21 cellular contexts compared by ENCODE assay signal in genomic region chr2:122389694-122390093, GRCh38.
"Had no signal": no experiment of that assay in that cellular context is flagged by ENCODE, and none has a peak within 500 bp of the region (broad histone marks: within the 10 kb centered on the region; RNA-seq: fewer than 3 reads in every experiment).

No MANE protein-coding gene starts in this region.

- H3K36me3 ChIP-seq: cardiac muscle cell, colonic mucosa, heart left ventricle, lower lobe of right lung, neural progenitor cell, pancreas, right atrium auricular region, suprapubic skin had no signal

- H3K36me3 Mint-ChIP-seq: mesothelial cell of epicardium, neural progenitor cell, type B pancreatic cell had no signal

- H3K9me3 ChIP-seq: colonic mucosa, pancreas had no signal

- H3K27me3 ChIP-seq: cardiac muscle cell, colonic mucosa, foreskin keratinocyte, heart left ventricle, neural progenitor cell, pancreas, right atrium auricular region, suprapubic skin had no signal

- H3K27ac Mint-ChIP-seq: activated CD4-positive, alpha-beta T cell treated with anti-CD3 and anti-CD28 coated beads, Interleukin-2, amount 10 ng/mL, durations not matched to agents 24 days and 14 days; activated CD8-positive, alpha-beta T cell treated with anti-CD3 and anti-CD28 coated beads, Interleukin-2, amount 10 ng/mL, durations not matched to agents 7 days and 5 days; activated T-helper 1 cell treated with anti-CD3 and anti-CD28 coated beads, Interleukin-12 subunit alpha, Interleukin-12 subunit beta, Interleukin-2, Interleukin-4 antibody, amounts not matched to agents 30 ng/mL and 10 ng/mL and 1 ng/mL, durations not matched to agents 14 hours and 24 hours and 36 hours; mesothelial cell of epicardium; naive B cell; neural progenitor cell; type B pancreatic cell had no signal

- H3K4me3 ChIP-seq: cardiac muscle cell, colonic mucosa, heart left ventricle, lower lobe of right lung, neural progenitor cell, pancreas, right atrium auricular region, skin epidermis, suprapubic skin had no signal

- DNase-seq: activated CD4-positive, alpha-beta T cell treated with anti-CD3 and anti-CD28 coated beads, Interleukin-2, amount 10 ng/mL, durations not matched to agents 24 days and 14 days; activated CD4-positive, CD25-positive, alpha-beta regulatory T cell; activated CD8-positive, alpha-beta memory T cell treated with anti-CD3 and anti-CD28 coated beads, Interleukin-2, amount 50 U/mL, for 4 hours; activated CD8-positive, alpha-beta T cell treated with anti-CD3 and anti-CD28 coated beads, Interleukin-2, amount 10 ng/mL, durations not matched to agents 7 days and 5 days; effector CD8-positive, alpha-beta T cell; heart left ventricle; lower lobe of right lung; naive B cell; pancreas; stimulated activated CD4-positive, alpha-beta T cell treated with anti-CD3 and anti-CD28 coated beads, Interleukin-4, amount 100 ng/mL, for 24 hours; stimulated activated naive CD4-positive, alpha-beta T cell treated with Interleukin-2 at 50 U/mL for 16 hours had no signal

- H3K27ac ChIP-seq: cardiac muscle cell, colonic mucosa, foreskin keratinocyte, heart left ventricle, lower lobe of right lung, neural progenitor cell, pancreas, right atrium auricular region, skin epidermis, suprapubic skin had no signal

- H3K4me1 ChIP-seq: colonic mucosa, foreskin keratinocyte, heart left ventricle, lower lobe of right lung, neural progenitor cell, pancreas, right atrium auricular region, suprapubic skin had no signal

- ATAC-seq: activated CD8-positive, alpha-beta T cell treated with anti-CD3 and anti-CD28 coated beads, Interleukin-2, amount 10 ng/mL, durations not matched to agents 7 days and 5 days; foreskin keratinocyte; heart left ventricle; lower lobe of right lung; pancreas had no signal
